ENCODE assay signal across 8 cellular contexts in the genomic region with DNA sequence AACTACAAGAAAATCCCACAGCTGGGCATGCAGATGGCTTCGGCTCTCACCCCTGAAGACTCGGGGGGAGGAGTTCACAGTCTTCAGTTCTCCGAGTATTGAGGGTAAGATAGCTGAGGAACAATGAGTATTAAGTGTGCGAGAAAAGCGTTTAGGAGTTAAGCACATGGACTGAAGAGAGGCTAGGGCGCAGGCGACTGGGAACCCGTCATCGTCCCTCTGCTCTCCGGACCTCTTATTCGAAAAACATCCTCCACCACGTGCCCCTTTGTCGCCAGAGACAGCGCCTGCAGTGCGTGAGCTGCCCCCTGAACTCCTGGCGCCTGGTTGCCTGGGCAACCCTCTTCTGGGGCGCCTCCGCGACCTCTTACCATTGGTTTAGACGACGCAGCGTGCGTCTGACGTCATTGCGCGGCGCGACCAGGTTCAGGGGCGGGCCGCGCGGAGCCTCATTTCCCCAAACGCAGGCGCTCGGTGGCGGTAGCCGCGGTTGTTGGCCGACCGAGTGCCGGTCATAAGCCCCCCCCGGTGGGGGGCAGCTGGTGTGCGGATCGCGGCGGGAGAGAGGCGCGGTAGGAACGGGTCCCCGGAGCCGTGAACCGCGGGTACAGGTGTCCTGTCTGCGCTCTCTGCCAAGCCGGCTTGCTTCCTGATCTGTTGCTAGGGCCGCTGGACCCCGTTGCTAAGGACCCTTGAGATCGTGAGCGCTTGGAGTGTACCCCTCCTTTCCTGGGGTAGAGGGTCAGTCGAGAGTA. TPM values are rescaled to one million over a fixed set of nuclear protein-coding genes. Genes with fewer than 3 reads are reported as not detected.
DNase-seq lines count a peak whose midpoint lies in the region; ATAC-seq and TF ChIP-seq lines count a peak whose summit lies in the region.

Gene PACRGL (plus strand): TSS at position 452 of the 755 bp plus-strand sequence. CDS start 4,024 bp downstream, outside the sequence.

- DNase-seq in GM13977 (ENCODE audit: low spot score) (peak; percentile 89), NCI-H1694 (lab: John Stamatoyannopoulos, UW) (peak; percentile 87), amniotic stem cell (lab: John Stamatoyannopoulos, UW) (peak; percentile 92), left cardiac atrium (peak; percentile 98), posterior vena cava (ENCODE audit: low spot score) (peak; percentile 99), upper lobe of right lung (peak; percentile 97)

- no peaks in the 10 kb centered on the region for H3K9me3 Mint-ChIP-seq in T-helper 1 cell treated with Interleukin-12 subunit alpha and Interleukin-12 subunit beta and Interleukin-4 antibody, amounts not matched to agents 30 μg/mL and 1 μg/mL, for 36 hours

- H3K27me3 Mint-ChIP-seq in T-helper 1 cell treated with Interleukin-12 subunit alpha and Interleukin-12 subunit beta and Interleukin-4 antibody, amounts not matched to agents 30 μg/mL and 1 μg/mL, for 36 hours (ENCODE audit: low read depth): no peaks in the 10 kb centered on the region

- peaks cover 9% of the 10 kb centered on the region for H3K36me3 ChIP-seq in upper lobe of right lung

- H3K4me3 Mint-ChIP-seq in T-helper 1 cell treated with Interleukin-12 subunit alpha and Interleukin-12 subunit beta and Interleukin-4 antibody, amounts not matched to agents 30 μg/mL and 1 μg/mL, for 36 hours: peak within 1 kb of the TSS; percentile 92

- H3K4me3 ChIP-seq in upper lobe of right lung: peak within 1 kb of the TSS; percentile 73

- ATAC-seq in HG02884 (IDR thresholded peaks at IDR 0.05; ENCODE audit: unreplicated experiment) (peak; percentile 100), left cardiac atrium (peak; percentile 100), upper lobe of right lung (peak; percentile 100)

- H3K4me1 ChIP-seq in upper lobe of right lung: peaks cover 18% of the 10 kb centered on the region

- no peak for TF ChIP-seq CTCF in GM13977 (IDR thresholded peaks at IDR 0.05; ENCODE audit: extremely low read depth, insufficient read depth, missing control alignments)
- TF ChIP-seq CTCF in upper lobe of right lung (IDR thresholded peaks at IDR 0.05): no peak

- in situ Hi-C loops in GM13977 (cut with MboI; ENCODE audit: low pct_unique_long_range_greater_than_20kb, low sequenced_read_pairs, unreplicated experiment): no loop called here

- intact Hi-C loops in left cardiac atrium (cut with DNase I) (no loop called here), posterior vena cava (cut with DNase I) (no loop called here), upper lobe of right lung (cut with DNase I) (no loop called here)

- H3K27ac Mint-ChIP-seq in T-helper 1 cell treated with Interleukin-12 subunit alpha and Interleukin-12 subunit beta and Interleukin-4 antibody, amounts not matched to agents 30 μg/mL and 1 μg/mL, for 36 hours: peak within 1 kb of the TSS; percentile 88

- H3K36me3 Mint-ChIP-seq in T-helper 1 cell treated with Interleukin-12 subunit alpha and Interleukin-12 subunit beta and Interleukin-4 antibody, amounts not matched to agents 30 μg/mL and 1 μg/mL, for 36 hours (ENCODE audit: low read depth): peaks cover 3% of the 10 kb centered on the region

- H3K9me3 ChIP-seq in upper lobe of right lung: no peaks in the 10 kb centered on the region

- H3K4me1 Mint-ChIP-seq in T-helper 1 cell treated with Interleukin-12 subunit alpha and Interleukin-12 subunit beta and Interleukin-4 antibody, amounts not matched to agents 30 μg/mL and 1 μg/mL, for 36 hours (ENCODE audit: low read depth): peaks cover 14% of the 10 kb centered on the region

- no peaks in the 10 kb centered on the region for H3K27me3 ChIP-seq in upper lobe of right lung

- H3K27ac ChIP-seq in upper lobe of right lung: peak within 1 kb of the TSS; percentile 83

RNA-seq across cellular contexts. Expression of gene PACRGL, which starts in this region (rescaled TPM):
- 10 to 100 TPM; 10.0 to 11.4 TPM for total RNA-seq in left cardiac atrium
- 10 to 100 TPM; 14.6 to 18.4 TPM for total RNA-seq in posterior vena cava
- total RNA-seq in upper lobe of right lung: 17.4 TPM

Comparison
In these comparisons a context has a peak if more than half of its experiments do, and no peak if none do; other contexts are left out.
1. Peak in every context shown above with its lines: DNase-seq, ATAC-seq, H3K4me3 ChIP-seq and H3K27ac ChIP-seq.